In the genomic region with DNA sequence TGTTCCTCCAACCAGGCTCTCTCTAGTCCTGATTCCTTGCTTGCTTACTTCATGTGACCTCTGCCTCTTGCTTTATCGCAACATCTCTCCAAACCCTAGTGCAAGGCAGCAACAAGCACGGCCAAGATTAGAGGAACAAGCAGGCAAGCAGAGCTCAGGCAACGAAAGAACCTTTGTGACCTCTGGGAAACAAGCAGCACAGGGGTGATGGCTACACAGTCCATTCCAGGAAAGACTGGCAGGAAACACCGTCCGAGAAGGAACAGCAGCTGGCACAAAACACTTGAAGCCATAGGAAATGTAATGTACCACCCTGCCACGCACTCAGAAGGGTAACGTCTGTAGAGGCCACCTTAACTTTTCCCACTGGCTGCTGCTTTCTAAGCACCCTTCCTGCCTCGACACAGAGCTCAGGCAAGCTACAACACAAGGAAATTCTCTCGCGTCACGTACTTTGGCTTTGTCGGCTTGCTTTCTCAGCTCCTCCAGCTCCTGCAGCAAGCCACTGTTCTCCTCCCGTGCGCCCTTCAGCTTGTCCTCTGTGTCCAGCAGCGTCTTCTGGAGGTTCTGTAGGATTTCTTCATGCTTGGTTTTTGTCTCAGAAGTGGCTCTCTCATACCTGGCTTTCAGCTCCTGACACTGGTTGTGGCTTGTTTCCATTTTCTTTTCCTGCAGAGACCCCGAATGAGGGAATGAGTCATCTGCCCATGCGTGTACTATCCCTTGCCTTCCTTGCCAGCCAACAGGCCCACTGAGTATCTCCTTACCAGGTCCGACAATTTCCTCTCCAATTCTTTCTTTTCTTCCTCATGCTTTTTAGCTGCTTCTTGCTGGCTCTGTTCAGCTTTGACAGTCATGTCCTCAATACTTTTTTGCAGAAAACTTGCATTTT, we compare ENCODE assay signal across 2 cellular contexts.
TF ChIP-seq lines count a peak whose summit lies in the region.

No MANE protein-coding gene starts in this region.

TF ChIP-seq in WTC11, 78 proteins besides CTCF, POLR2A, EP300 and RAD21 (continued from another document):
- TF ChIP-seq, protein P1, sequence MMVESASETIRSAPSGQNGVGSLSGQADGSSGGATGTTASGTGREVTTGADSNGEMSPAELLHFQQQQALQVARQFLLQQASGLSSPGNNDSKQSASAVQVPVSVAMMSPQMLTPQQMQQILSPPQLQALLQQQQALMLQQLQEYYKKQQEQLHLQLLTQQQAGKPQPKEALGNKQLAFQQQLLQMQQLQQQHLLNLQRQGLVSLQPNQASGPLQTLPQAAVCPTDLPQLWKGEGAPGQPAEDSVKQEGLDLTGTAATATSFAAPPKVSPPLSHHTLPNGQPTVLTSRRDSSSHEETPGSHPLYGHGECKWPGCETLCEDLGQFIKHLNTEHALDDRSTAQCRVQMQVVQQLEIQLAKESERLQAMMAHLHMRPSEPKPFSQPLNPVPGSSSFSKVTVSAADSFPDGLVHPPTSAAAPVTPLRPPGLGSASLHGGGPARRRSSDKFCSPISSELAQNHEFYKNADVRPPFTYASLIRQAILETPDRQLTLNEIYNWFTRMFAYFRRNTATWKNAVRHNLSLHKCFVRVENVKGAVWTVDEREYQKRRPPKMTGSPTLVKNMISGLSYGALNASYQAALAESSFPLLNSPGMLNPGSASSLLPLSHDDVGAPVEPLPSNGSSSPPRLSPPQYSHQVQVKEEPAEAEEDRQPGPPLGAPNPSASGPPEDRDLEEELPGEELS (CRISPR knock-in tag; IDR thresholded peaks at IDR 0.05), result no peak
- TF ChIP-seq, protein P2, sequence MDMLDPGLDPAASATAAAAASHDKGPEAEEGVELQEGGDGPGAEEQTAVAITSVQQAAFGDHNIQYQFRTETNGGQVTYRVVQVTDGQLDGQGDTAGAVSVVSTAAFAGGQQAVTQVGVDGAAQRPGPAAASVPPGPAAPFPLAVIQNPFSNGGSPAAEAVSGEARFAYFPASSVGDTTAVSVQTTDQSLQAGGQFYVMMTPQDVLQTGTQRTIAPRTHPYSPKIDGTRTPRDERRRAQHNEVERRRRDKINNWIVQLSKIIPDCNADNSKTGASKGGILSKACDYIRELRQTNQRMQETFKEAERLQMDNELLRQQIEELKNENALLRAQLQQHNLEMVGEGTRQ (CRISPR knock-in tag; IDR thresholded peaks at IDR 0.05), result no peak
- TF ChIP-seq ELF4 (CRISPR knock-in tag; IDR thresholded peaks at IDR 0.05; ENCODE audit: low read depth) (no peak), FOXJ3 (CRISPR knock-in tag; IDR thresholded peaks at IDR 0.05; ENCODE audit: borderline replicate concordance) (no peak), NFATC4 (CRISPR knock-in tag; IDR thresholded peaks at IDR 0.05) (no peak)
TF ChIP-seq in WTC11: peak in this region for 0.

TF ChIP-seq in GM23338, 12 proteins besides CTCF, POLR2A, EP300 and RAD21 (continued from another document):
- TF ChIP-seq, protein P3, sequence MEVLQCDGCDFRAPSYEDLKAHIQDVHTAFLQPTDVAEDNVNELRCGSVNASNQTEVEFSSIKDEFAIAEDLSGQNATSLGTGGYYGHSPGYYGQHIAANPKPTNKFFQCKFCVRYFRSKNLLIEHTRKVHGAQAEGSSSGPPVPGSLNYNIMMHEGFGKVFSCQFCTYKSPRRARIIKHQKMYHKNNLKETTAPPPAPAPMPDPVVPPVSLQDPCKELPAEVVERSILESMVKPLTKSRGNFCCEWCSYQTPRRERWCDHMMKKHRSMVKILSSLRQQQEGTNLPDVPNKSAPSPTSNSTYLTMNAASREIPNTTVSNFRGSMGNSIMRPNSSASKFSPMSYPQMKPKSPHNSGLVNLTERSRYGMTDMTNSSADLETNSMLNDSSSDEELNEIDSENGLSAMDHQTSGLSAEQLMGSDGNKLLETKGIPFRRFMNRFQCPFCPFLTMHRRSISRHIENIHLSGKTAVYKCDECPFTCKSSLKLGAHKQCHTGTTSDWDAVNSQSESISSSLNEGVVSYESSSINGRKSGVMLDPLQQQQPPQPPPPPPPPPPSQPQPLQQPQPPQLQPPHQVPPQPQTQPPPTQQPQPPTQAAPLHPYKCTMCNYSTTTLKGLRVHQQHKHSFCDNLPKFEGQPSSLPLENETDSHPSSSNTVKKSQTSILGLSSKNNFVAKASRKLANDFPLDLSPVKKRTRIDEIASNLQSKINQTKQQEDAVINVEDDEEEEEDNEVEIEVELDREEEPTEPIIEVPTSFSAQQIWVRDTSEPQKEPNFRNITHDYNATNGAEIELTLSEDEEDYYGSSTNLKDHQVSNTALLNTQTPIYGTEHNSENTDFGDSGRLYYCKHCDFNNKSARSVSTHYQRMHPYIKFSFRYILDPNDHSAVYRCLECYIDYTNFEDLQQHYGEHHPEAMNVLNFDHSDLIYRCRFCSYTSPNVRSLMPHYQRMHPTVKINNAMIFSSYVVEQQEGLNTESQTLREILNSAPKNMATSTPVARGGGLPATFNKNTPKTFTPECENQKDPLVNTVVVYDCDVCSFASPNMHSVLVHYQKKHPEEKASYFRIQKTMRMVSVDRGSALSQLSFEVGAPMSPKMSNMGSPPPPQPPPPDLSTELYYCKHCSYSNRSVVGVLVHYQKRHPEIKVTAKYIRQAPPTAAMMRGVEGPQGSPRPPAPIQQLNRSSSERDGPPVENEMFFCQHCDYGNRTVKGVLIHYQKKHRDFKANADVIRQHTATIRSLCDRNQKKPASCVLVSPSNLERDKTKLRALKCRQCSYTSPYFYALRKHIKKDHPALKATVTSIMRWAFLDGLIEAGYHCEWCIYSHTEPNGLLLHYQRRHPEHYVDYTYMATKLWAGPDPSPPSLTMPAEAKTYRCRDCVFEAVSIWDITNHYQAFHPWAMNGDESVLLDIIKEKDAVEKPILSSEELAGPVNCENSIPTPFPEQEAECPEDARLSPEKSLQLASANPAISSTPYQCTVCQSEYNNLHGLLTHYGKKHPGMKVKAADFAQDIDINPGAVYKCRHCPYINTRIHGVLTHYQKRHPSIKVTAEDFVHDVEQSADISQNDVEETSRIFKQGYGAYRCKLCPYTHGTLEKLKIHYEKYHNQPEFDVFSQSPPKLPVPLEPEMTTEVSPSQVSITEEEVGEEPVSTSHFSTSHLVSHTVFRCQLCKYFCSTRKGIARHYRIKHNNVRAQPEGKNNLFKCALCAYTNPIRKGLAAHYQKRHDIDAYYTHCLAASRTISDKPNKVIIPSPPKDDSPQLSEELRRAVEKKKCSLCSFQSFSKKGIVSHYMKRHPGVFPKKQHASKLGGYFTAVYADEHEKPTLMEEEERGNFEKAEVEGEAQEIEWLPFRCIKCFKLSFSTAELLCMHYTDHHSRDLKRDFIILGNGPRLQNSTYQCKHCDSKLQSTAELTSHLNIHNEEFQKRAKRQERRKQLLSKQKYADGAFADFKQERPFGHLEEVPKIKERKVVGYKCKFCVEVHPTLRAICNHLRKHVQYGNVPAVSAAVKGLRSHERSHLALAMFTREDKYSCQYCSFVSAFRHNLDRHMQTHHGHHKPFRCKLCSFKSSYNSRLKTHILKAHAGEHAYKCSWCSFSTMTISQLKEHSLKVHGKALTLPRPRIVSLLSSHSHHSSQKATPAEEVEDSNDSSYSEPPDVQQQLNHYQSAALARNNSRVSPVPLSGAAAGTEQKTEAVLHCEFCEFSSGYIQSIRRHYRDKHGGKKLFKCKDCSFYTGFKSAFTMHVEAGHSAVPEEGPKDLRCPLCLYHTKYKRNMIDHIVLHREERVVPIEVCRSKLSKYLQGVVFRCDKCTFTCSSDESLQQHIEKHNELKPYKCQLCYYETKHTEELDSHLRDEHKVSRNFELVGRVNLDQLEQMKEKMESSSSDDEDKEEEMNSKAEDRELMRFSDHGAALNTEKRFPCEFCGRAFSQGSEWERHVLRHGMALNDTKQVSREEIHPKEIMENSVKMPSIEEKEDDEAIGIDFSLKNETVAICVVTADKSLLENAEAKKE (CRISPR knock-in tag; IDR thresholded peaks at IDR 0.05), result no peak
- TF ChIP-seq ZNF331 (CRISPR knock-in tag; IDR thresholded peaks at IDR 0.05; ENCODE audit: low read depth), result no peak
- TF ChIP-seq, protein P4, sequence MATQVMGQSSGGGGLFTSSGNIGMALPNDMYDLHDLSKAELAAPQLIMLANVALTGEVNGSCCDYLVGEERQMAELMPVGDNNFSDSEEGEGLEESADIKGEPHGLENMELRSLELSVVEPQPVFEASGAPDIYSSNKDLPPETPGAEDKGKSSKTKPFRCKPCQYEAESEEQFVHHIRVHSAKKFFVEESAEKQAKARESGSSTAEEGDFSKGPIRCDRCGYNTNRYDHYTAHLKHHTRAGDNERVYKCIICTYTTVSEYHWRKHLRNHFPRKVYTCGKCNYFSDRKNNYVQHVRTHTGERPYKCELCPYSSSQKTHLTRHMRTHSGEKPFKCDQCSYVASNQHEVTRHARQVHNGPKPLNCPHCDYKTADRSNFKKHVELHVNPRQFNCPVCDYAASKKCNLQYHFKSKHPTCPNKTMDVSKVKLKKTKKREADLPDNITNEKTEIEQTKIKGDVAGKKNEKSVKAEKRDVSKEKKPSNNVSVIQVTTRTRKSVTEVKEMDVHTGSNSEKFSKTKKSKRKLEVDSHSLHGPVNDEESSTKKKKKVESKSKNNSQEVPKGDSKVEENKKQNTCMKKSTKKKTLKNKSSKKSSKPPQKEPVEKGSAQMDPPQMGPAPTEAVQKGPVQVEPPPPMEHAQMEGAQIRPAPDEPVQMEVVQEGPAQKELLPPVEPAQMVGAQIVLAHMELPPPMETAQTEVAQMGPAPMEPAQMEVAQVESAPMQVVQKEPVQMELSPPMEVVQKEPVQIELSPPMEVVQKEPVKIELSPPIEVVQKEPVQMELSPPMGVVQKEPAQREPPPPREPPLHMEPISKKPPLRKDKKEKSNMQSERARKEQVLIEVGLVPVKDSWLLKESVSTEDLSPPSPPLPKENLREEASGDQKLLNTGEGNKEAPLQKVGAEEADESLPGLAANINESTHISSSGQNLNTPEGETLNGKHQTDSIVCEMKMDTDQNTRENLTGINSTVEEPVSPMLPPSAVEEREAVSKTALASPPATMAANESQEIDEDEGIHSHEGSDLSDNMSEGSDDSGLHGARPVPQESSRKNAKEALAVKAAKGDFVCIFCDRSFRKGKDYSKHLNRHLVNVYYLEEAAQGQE (IDR thresholded peaks at IDR 0.05; ENCODE audit: unreplicated experiment), result no peak
- no peak for TF ChIP-seq CREB1 (CRISPR knock-in tag; IDR thresholded peaks at IDR 0.05; ENCODE audit: low read depth)
- TF ChIP-seq STAT1 (IDR thresholded peaks at IDR 0.05; ENCODE audit: unreplicated experiment), result no peak
- TF ChIP-seq, protein P5, sequence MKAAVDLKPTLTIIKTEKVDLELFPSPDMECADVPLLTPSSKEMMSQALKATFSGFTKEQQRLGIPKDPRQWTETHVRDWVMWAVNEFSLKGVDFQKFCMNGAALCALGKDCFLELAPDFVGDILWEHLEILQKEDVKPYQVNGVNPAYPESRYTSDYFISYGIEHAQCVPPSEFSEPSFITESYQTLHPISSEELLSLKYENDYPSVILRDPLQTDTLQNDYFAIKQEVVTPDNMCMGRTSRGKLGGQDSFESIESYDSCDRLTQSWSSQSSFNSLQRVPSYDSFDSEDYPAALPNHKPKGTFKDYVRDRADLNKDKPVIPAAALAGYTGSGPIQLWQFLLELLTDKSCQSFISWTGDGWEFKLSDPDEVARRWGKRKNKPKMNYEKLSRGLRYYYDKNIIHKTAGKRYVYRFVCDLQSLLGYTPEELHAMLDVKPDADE (IDR thresholded peaks at IDR 0.05), result no peak
